In genomic region chr18:50558948-50559749, GRCh38 we compare ENCODE assay signal across 2 cellular contexts.
TF ChIP-seq lines count a peak whose summit lies in the region.

No MANE protein-coding gene starts in this region.

TF ChIP-seq in SK-N-SH, 30 proteins besides CTCF, POLR2A, EP300 and RAD21 (continued from another document):
- TF ChIP-seq JUND (IDR thresholded peaks at IDR 0.05) (no peak), RXRA (IDR thresholded peaks at IDR 0.05; ENCODE audit: borderline replicate concordance, low read depth) (no peak), YY1 (IDR thresholded peaks at IDR 0.05; ENCODE audit: low read depth) (no peak), FOXJ3 (CRISPR knock-in tag; IDR thresholded peaks at IDR 0.05) (no peak), GABPA (IDR thresholded peaks at IDR 0.05; ENCODE audit: low read depth) (no peak), IRF3 (IDR thresholded peaks at IDR 0.05; ENCODE audit: low read depth, low read length) (no peak), FOXM1 (IDR thresholded peaks at IDR 0.05; ENCODE audit: low read depth) (no peak), RCOR1 (IDR thresholded peaks at IDR 0.05; ENCODE audit: low read length) (no peak), NFIC (IDR thresholded peaks at IDR 0.05; ENCODE audit: borderline replicate concordance) (no peak), POLR2AphosphoS5 (IDR thresholded peaks at IDR 0.05; ENCODE audit: low read depth, low read length) (no peak), SIN3A (IDR thresholded peaks at IDR 0.05; ENCODE audit: borderline replicate concordance, low read depth, low read length) (no peak)
- TF ChIP-seq, protein P1, sequence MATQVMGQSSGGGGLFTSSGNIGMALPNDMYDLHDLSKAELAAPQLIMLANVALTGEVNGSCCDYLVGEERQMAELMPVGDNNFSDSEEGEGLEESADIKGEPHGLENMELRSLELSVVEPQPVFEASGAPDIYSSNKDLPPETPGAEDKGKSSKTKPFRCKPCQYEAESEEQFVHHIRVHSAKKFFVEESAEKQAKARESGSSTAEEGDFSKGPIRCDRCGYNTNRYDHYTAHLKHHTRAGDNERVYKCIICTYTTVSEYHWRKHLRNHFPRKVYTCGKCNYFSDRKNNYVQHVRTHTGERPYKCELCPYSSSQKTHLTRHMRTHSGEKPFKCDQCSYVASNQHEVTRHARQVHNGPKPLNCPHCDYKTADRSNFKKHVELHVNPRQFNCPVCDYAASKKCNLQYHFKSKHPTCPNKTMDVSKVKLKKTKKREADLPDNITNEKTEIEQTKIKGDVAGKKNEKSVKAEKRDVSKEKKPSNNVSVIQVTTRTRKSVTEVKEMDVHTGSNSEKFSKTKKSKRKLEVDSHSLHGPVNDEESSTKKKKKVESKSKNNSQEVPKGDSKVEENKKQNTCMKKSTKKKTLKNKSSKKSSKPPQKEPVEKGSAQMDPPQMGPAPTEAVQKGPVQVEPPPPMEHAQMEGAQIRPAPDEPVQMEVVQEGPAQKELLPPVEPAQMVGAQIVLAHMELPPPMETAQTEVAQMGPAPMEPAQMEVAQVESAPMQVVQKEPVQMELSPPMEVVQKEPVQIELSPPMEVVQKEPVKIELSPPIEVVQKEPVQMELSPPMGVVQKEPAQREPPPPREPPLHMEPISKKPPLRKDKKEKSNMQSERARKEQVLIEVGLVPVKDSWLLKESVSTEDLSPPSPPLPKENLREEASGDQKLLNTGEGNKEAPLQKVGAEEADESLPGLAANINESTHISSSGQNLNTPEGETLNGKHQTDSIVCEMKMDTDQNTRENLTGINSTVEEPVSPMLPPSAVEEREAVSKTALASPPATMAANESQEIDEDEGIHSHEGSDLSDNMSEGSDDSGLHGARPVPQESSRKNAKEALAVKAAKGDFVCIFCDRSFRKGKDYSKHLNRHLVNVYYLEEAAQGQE (IDR thresholded peaks at IDR 0.05; ENCODE audit: low read depth, low read length), result no peak
- TF ChIP-seq, protein P2, sequence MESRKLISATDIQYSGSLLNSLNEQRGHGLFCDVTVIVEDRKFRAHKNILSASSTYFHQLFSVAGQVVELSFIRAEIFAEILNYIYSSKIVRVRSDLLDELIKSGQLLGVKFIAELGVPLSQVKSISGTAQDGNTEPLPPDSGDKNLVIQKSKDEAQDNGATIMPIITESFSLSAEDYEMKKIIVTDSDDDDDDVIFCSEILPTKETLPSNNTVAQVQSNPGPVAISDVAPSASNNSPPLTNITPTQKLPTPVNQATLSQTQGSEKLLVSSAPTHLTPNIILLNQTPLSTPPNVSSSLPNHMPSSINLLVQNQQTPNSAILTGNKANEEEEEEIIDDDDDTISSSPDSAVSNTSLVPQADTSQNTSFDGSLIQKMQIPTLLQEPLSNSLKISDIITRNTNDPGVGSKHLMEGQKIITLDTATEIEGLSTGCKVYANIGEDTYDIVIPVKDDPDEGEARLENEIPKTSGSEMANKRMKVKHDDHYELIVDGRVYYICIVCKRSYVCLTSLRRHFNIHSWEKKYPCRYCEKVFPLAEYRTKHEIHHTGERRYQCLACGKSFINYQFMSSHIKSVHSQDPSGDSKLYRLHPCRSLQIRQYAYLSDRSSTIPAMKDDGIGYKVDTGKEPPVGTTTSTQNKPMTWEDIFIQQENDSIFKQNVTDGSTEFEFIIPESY (IDR thresholded peaks at IDR 0.05; ENCODE audit: borderline replicate concordance, low read depth), result no peak
- TF ChIP-seq, protein P3, sequence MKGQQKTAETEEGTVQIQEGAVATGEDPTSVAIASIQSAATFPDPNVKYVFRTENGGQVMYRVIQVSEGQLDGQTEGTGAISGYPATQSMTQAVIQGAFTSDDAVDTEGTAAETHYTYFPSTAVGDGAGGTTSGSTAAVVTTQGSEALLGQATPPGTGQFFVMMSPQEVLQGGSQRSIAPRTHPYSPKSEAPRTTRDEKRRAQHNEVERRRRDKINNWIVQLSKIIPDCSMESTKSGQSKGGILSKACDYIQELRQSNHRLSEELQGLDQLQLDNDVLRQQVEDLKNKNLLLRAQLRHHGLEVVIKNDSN (IDR thresholded peaks at IDR 0.05; ENCODE audit: borderline replicate concordance, low read depth), result no peak

TF ChIP-seq in SK-N-SH treated with all-trans-retinoic acid at 6 μM for 48 hours, 23 proteins besides CTCF, POLR2A, EP300 and RAD21 (continued from another document):
- no peak for TF ChIP-seq PATZ1 (CRISPR knock-in tag; IDR thresholded peaks at IDR 0.05; ENCODE audit: borderline replicate concordance)
- TF ChIP-seq, protein P4, sequence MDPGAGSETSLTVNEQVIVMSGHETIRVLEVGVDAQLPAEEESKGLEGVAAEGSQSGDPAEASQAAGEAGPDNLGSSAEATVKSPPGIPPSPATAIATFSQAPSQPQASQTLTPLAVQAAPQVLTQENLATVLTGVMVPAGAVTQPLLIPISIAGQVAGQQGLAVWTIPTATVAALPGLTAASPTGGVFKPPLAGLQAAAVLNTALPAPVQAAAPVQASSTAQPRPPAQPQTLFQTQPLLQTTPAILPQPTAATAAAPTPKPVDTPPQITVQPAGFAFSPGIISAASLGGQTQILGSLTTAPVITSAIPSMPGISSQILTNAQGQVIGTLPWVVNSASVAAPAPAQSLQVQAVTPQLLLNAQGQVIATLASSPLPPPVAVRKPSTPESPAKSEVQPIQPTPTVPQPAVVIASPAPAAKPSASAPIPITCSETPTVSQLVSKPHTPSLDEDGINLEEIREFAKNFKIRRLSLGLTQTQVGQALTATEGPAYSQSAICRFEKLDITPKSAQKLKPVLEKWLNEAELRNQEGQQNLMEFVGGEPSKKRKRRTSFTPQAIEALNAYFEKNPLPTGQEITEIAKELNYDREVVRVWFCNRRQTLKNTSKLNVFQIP (CRISPR knock-in tag; IDR thresholded peaks at IDR 0.05; ENCODE audit: borderline replicate concordance, low read depth), result no peak
- no peak for TF ChIP-seq SNAI2 (CRISPR knock-in tag; IDR thresholded peaks at IDR 0.05)
- no peak for TF ChIP-seq ISL1 (CRISPR knock-in tag; IDR thresholded peaks at IDR 0.05)
- no peak for TF ChIP-seq TCF4 (CRISPR knock-in tag; IDR thresholded peaks at IDR 0.05; ENCODE audit: borderline replicate concordance)
- no peak for TF ChIP-seq RARB (CRISPR knock-in tag; IDR thresholded peaks at IDR 0.05)
- TF ChIP-seq ZFP3 (CRISPR knock-in tag; IDR thresholded peaks at IDR 0.05), result no peak
- no peak for TF ChIP-seq ZNF8 (CRISPR knock-in tag; IDR thresholded peaks at IDR 0.05)
- no peak for TF ChIP-seq ZNF565 (CRISPR knock-in tag; conservative IDR thresholded peaks at IDR 0.05; ENCODE audit: low read depth)
- TF ChIP-seq TSHZ2 (CRISPR knock-in tag; IDR thresholded peaks at IDR 0.05), result no peak
- TF ChIP-seq ZC3H10 (CRISPR knock-in tag; IDR thresholded peaks at IDR 0.05), result no peak
- no peak for TF ChIP-seq ESRRG (CRISPR knock-in tag; IDR thresholded peaks at IDR 0.05)
- no peak for TF ChIP-seq TOX (CRISPR knock-in tag; IDR thresholded peaks at IDR 0.05; ENCODE audit: borderline replicate concordance)
- no peak for TF ChIP-seq BACH2 (CRISPR knock-in tag; IDR thresholded peaks at IDR 0.05; ENCODE audit: borderline replicate concordance)
- TF ChIP-seq ZFP30 (CRISPR knock-in tag; IDR thresholded peaks at IDR 0.05), result no peak
